Comparison of ENCODE assay signal across 8 cellular contexts in genomic region chr12:121839106-121839992, GRCh38. TPM values are rescaled to one million over a fixed set of nuclear protein-coding genes. Genes with fewer than 3 reads are reported as not detected.
DNase-seq lines count a peak whose midpoint lies in the region; ATAC-seq and FAIRE-seq lines count a peak whose summit lies in the region.

No MANE protein-coding gene starts in this region.

- peak overlapping the region; percentile 91 for H3K27ac Mint-ChIP-seq in activated CD4-positive, alpha-beta T cell treated with anti-CD3 and anti-CD28 coated beads for 36 hours

- POLR2A ChIA-PET in activated CD4-positive, alpha-beta T cell treated with anti-CD3 and anti-CD28 coated beads for 36 hours (lab: Charles Lee), result interaction anchor here (0.6 kb wide), 1 partner anchor 49 kb away, joined by 3 read pairs; no protein-coding TSS in a partner anchor

- DNase-seq in AG20443 (ENCODE audit: low spot score) (peak; percentile 100), NCI-H460 (ENCODE audit: extremely low read depth, low read depth) (peak; percentile 98), left colon (peak; percentile 99 to 100)
- DNase-seq in activated CD4-positive, alpha-beta T cell treated with anti-CD3 and anti-CD28 coated beads for 36 hours, result peak; percentile 100
- DNase-seq in stimulated activated CD4-positive, alpha-beta T cell treated with anti-CD3 and anti-CD28 coated beads, Interleukin-1b, Interleukin-23, amount 100 ng/mL, for 4 hours (ENCODE audit: low read depth in 2 of 2), result peak; percentile 99 to 100

- no peaks in the 10 kb centered on the region for H3K27me3 Mint-ChIP-seq in activated CD4-positive, alpha-beta T cell treated with anti-CD3 and anti-CD28 coated beads for 36 hours

- no peaks in the 10 kb centered on the region for H3K36me3 Mint-ChIP-seq in activated CD4-positive, alpha-beta T cell treated with anti-CD3 and anti-CD28 coated beads for 36 hours (ENCODE audit: low read depth)

- FAIRE-seq in colon (lab: Jason Lieb, UNC), result peak; percentile 66

- intact Hi-C loops in activated CD4-positive, alpha-beta T cell treated with anti-CD3 and anti-CD28 coated beads for 36 hours (cut with DNase I, micrococcal nuclease), result loop anchor here (1.0 to 2.0 kb wide), 10 partner anchors 27 to 387 kb away; partner anchors contain the start of genes PSMD9 (in 2 of the 2), B3GNT4 (in 1 of the 2), DIABLO (in 1 of the 2) and MLXIP (in 1 of the 2)
- intact Hi-C loops in left colon (cut with DNase I, micrococcal nuclease), result no loop called here

- peak overlapping the region; percentile 91 for H3K4me3 Mint-ChIP-seq in activated CD4-positive, alpha-beta T cell treated with anti-CD3 and anti-CD28 coated beads for 36 hours

- CTCF ChIA-PET in activated CD4-positive, alpha-beta T cell treated with anti-CD3 and anti-CD28 coated beads for 36 hours (lab: Charles Lee), result interaction anchor here (0.6 to 1.3 kb wide), 4 partner anchors 27 to 1900 kb away, joined by 4 to 7 read pairs (median 4); no protein-coding TSS in a partner anchor

- ATAC-seq in GM19025 (IDR thresholded peaks at IDR 0.05; ENCODE audit: low read depth, unreplicated experiment) (peak; percentile 93), HG03342 (IDR thresholded peaks at IDR 0.05; ENCODE audit: unreplicated experiment) (peak; percentile 88), left colon (peak; percentile 98)
- peak; percentile 94 for ATAC-seq in activated CD4-positive, alpha-beta T cell treated with anti-CD3 and anti-CD28 coated beads for 36 hours

- H3K4me1 Mint-ChIP-seq in activated CD4-positive, alpha-beta T cell treated with anti-CD3 and anti-CD28 coated beads for 36 hours, result peaks cover 14% of the 10 kb centered on the region

- no peaks in the 10 kb centered on the region for H3K9me3 Mint-ChIP-seq in activated CD4-positive, alpha-beta T cell treated with anti-CD3 and anti-CD28 coated beads for 36 hours (ENCODE audit: low read depth)

RNA-seq across cellular contexts. Expression of gene HPD, which starts 19.3 kb away (rescaled TPM):
- 0.22 and 1.5 TPM in 2 replicates for total RNA-seq in NCI-H460 (2014; rRNA removed; shearing (Covaris generic))
- polyA plus RNA-seq in NCI-H460 (2014; cell fraction: nucleus; rRNA removed), result 1.8 and 3.0 TPM in 2 replicates
- not detected for total RNA-seq in activated CD4-positive, alpha-beta T cell treated with anti-CD3 and anti-CD28 coated beads for 36 hours
- total RNA-seq in left colon, result under 1 TPM in 1 of 2 donors, not detected in 1; 0.42 TPM

RNA-seq across cellular contexts. Expression of gene SETD1B, which starts 35.5 kb away (rescaled TPM):
- total RNA-seq in NCI-H460 (2014; rRNA removed; shearing (Covaris generic)), result 4.0 and 4.8 TPM in 2 replicates
- polyA plus RNA-seq in NCI-H460 (2014; cell fraction: nucleus; rRNA removed), result 4.5 and 6.0 TPM in 2 replicates
- 10 to 100 TPM; 13.7 to 14.0 TPM for total RNA-seq in activated CD4-positive, alpha-beta T cell treated with anti-CD3 and anti-CD28 coated beads for 36 hours
- total RNA-seq in left colon, result 10 to 100 TPM; 24.6 to 27.5 TPM

RNA-seq across cellular contexts. Expression of gene RHOF, which starts 45.9 kb away (rescaled TPM):
- total RNA-seq in NCI-H460 (2014; rRNA removed; shearing (Covaris generic)), result 43.9 and 44.5 TPM in 2 replicates
- polyA plus RNA-seq in NCI-H460 (2014; cell fraction: nucleus; rRNA removed), result 46.0 and 60.1 TPM in 2 replicates
- total RNA-seq in activated CD4-positive, alpha-beta T cell treated with anti-CD3 and anti-CD28 coated beads for 36 hours, result 100 to 1,000 TPM in 1 of 2 experiments, 10 to 100 TPM in 1; 100.0 to 105 TPM
- 100 to 1,000 TPM in 1 of 2 donors, 10 to 100 TPM in 1; 60.3 to 148 TPM for total RNA-seq in left colon

RNA-seq across cellular contexts. Expression of gene PSMD9, which starts 49.2 kb away (rescaled TPM):
- 67.0 and 75.7 TPM in 2 replicates for total RNA-seq in NCI-H460 (2014; rRNA removed; shearing (Covaris generic))
- 226 and 234 TPM in 2 replicates for polyA plus RNA-seq in NCI-H460 (2014; cell fraction: nucleus; rRNA removed)
- 10 to 100 TPM; 50.4 to 56.2 TPM for total RNA-seq in activated CD4-positive, alpha-beta T cell treated with anti-CD3 and anti-CD28 coated beads for 36 hours
- total RNA-seq in left colon, result 10 to 100 TPM; 48.0 to 49.5 TPM

Comparison
In these comparisons a context has a peak if more than half of its experiments do, and no peak if none do; other contexts are left out.
1. Peak in every context shown above with its lines: DNase-seq and ATAC-seq.
2. intact Hi-C loops: an anchor here in activated CD4-positive, alpha-beta T cell treated with anti-CD3 and anti-CD28 coated beads for 36 hours (1.0 to 2.0 kb wide); none called in left colon.